In genomic region chr4:165210566-165210965, GRCh38 we compare ENCODE assay signal across 13 cellular contexts. TPM values are rescaled to one million over a fixed set of nuclear protein-coding genes. Genes with fewer than 3 reads are reported as not detected.
DNase-seq lines count a peak whose midpoint lies in the region; ATAC-seq and TF ChIP-seq lines count a peak whose summit lies in the region.
"Had no signal": no experiment of that assay in that cellular context is flagged by ENCODE, and none has a peak within 500 bp of the region (broad histone marks: within the 10 kb centered on the region; RNA-seq: fewer than 3 reads in every experiment).

No MANE protein-coding gene starts in this region.

- H3F3A ChIP-seq in MM.1S (ENCODE audit: insufficient read depth, low read length): peaks cover 5% of the 10 kb centered on the region

- H3K9ac ChIP-seq in MM.1S (ENCODE audit: low read length): no peak overlapping the region

- H3K9me3 Mint-ChIP-seq in activated T-cell treated with anti-CD3 and anti-CD28 coated beads, Interleukin-2, amount 50 U/mL, for 72 hours: peaks cover 0 to 3% of the 10 kb centered on the region in 2 donors
- H3K9me3 Mint-ChIP-seq in chondrocyte (ENCODE audit: low read depth): no peaks in the 10 kb centered on the region
- no peaks in the 10 kb centered on the region for H3K9me3 Mint-ChIP-seq in stimulated activated naive B cell treated with anti-CD40 and anti-IgM and Interleukin-4, amounts not matched to agents 10 μg/mL and 1 μg/mL and 100 μg/mL, for 72 hours

- H3K4me1 ChIP-seq in OCI-LY7 (ENCODE audit: insufficient read depth, low read length, poor library complexity, severe bottlenecking) (peaks cover 57% of the 10 kb centered on the region), MM.1S (ENCODE audit: low read length) (peaks cover 19% of the 10 kb centered on the region)

- no peaks in the 10 kb centered on the region for H3K36me3 ChIP-seq in OCI-LY7 (ENCODE audit: insufficient read depth, low read length)
- H3K36me3 ChIP-seq in MM.1S (replicated peaks; ENCODE audit: insufficient read depth, low read length): no peaks in the 10 kb centered on the region
- H3K36me3 ChIP-seq: left ventricle myocardium inferior, neutrophil had no signal

- H3K27me3 Mint-ChIP-seq in activated T-cell treated with anti-CD3 and anti-CD28 coated beads, Interleukin-2, amount 50 U/mL, for 72 hours (ENCODE audit: low read depth): no peaks in the 10 kb centered on the region
- H3K27me3 Mint-ChIP-seq in chondrocyte (ENCODE audit: low read depth): no peaks in the 10 kb centered on the region
- no peaks in the 10 kb centered on the region for H3K27me3 Mint-ChIP-seq in stimulated activated naive B cell treated with anti-CD40 and anti-IgM and Interleukin-4, amounts not matched to agents 10 μg/mL and 1 μg/mL and 100 μg/mL, for 72 hours

- intact Hi-C loops in OCI-LY7 (cut with micrococcal nuclease; ENCODE audit: unreplicated experiment): no loop called here

- H3K79me2 ChIP-seq in OCI-LY7 (ENCODE audit: insufficient read depth, low read depth, low read length) (peaks cover 47% of the 10 kb centered on the region; the same call in 1 of the 2 replicates), MM.1S (ENCODE audit: low read length) (peaks cover 62% of the 10 kb centered on the region)

- TF ChIP-seq CTCF in OCI-LY7 (conservative IDR thresholded peaks at IDR 0.05; ENCODE audit: low read length) (no peak), chondrocyte (IDR thresholded peaks at IDR 0.05) (no peak), MM.1S (IDR thresholded peaks at IDR 0.05; ENCODE audit: low read length) (no peak)

- peak overlapping the region; percentile 41 to 48 for H3K4me3 Mint-ChIP-seq in activated T-cell treated with anti-CD3 and anti-CD28 coated beads, Interleukin-2, amount 50 U/mL, for 72 hours
- no peak overlapping the region for H3K4me3 Mint-ChIP-seq in chondrocyte (ENCODE audit: unreplicated experiment)
- H3K4me3 Mint-ChIP-seq in stimulated activated naive B cell treated with anti-CD40 and anti-IgM and Interleukin-4, amounts not matched to agents 10 μg/mL and 1 μg/mL and 100 μg/mL, for 72 hours: no peak overlapping the region

- no peak for ATAC-seq in activated T-cell treated with anti-CD3 and anti-CD28 coated beads, Interleukin-2, amount 50 U/mL, for 72 hours (replicated peaks in 1 of 2)
- ATAC-seq in stimulated activated naive B cell treated with anti-CD40 and anti-IgM and Interleukin-4, amounts not matched to agents 10 μg/mL and 1 μg/mL and 100 μg/mL, for 72 hours (replicated peaks): no peak
- ATAC-seq in HG03442 (IDR thresholded peaks at IDR 0.05; ENCODE audit: unreplicated experiment) (no peak), GM21390 (IDR thresholded peaks at IDR 0.05; ENCODE audit: unreplicated experiment) (no peak)

- no peak for DNase-seq in activated T-cell treated with anti-CD3 and anti-CD28 coated beads, Interleukin-2, amount 50 U/mL, for 72 hours
- DNase-seq in activated T-cell treated with anti-CD3 and anti-CD28 coated beads, Interleukin-2, amount 50 U/mL, for 48 hours: no peak
- DNase-seq in OCI-LY7 (ENCODE audit: low spot score) (no peak), chondrocyte (ENCODE audit: low spot score) (no peak), MM.1S (no peak)
- DNase-seq in stimulated activated naive B cell treated with anti-CD40 and anti-IgM and Interleukin-4, amounts not matched to agents 10 μg/mL and 1 μg/mL and 100 μg/mL, for 72 hours: no peak
- DNase-seq: activated CD8-positive, alpha-beta memory T cell treated with anti-CD3 and anti-CD28 coated beads, Interleukin-2, amount 50 U/mL, for 48 hours; left ventricle myocardium inferior; NCI-H2171; stimulated activated CD4-positive, alpha-beta T cell treated with anti-CD3 and anti-CD28 coated beads, Interleukin-4, amount 100 ng/mL, for 24 hours had no signal

- no peaks in the 10 kb centered on the region for H3K27me3 ChIP-seq in MM.1S (replicated peaks; ENCODE audit: insufficient read depth, low read length)
- H3K27me3 ChIP-seq: neutrophil had no signal

- H3K27ac ChIP-seq in OCI-LY7 (ENCODE audit: low read depth, low read length, poor library complexity, severe bottlenecking) (no peak overlapping the region), MM.1S (ENCODE audit: low read length) (no peak overlapping the region)
- H3K27ac ChIP-seq: left ventricle myocardium inferior, neutrophil had no signal

- no peak overlapping the region for H2AFZ ChIP-seq in OCI-LY7 (ENCODE audit: low read length)
- no peak overlapping the region for H2AFZ ChIP-seq in MM.1S (ENCODE audit: low read length)

- peak overlapping the region; percentile 10 for H3K27ac Mint-ChIP-seq in activated T-cell treated with anti-CD3 and anti-CD28 coated beads, Interleukin-2, amount 50 U/mL, for 72 hours
- peak overlapping the region; percentile 11 for H3K27ac Mint-ChIP-seq in chondrocyte (ENCODE audit: unreplicated experiment)
- peak overlapping the region; percentile 60 for H3K27ac Mint-ChIP-seq in stimulated activated naive B cell treated with anti-CD40 and anti-IgM and Interleukin-4, amounts not matched to agents 10 μg/mL and 1 μg/mL and 100 μg/mL, for 72 hours

- no peak overlapping the region for H3K4me3 ChIP-seq in OCI-LY7 (ENCODE audit: low read depth, low read length, poor library complexity, severe bottlenecking)
- H3K4me3 ChIP-seq in MM.1S (ENCODE audit: low read length): no peak overlapping the region
- H3K4me3 ChIP-seq: left ventricle myocardium inferior had no signal

- H3K9me2 ChIP-seq in OCI-LY7 (ENCODE audit: insufficient read depth, low read length) (no peaks in the 10 kb centered on the region), MM.1S (replicated peaks; ENCODE audit: insufficient read depth, low read length) (no peaks in the 10 kb centered on the region)

- peak overlapping the region; percentile 90; the same call in 1 of the 2 replicates for H3K4me2 ChIP-seq in OCI-LY7 (ENCODE audit: low read length)
- H3K4me2 ChIP-seq in MM.1S (ENCODE audit: low read depth, low read length): no peak overlapping the region

- POLR2A ChIA-PET in OCI-LY7 (lab: Charles Lee): no interaction called here

- H4K20me1 ChIP-seq in OCI-LY7 (ENCODE audit: insufficient read depth, low read length) (peaks cover 11% of the 10 kb centered on the region; the same call in 1 of the 2 replicates), MM.1S (ENCODE audit: insufficient read depth, low read length) (no peaks in the 10 kb centered on the region)

- peaks cover 2 to 3% of the 10 kb centered on the region in 2 donors for H3K36me3 Mint-ChIP-seq in activated T-cell treated with anti-CD3 and anti-CD28 coated beads, Interleukin-2, amount 50 U/mL, for 72 hours (ENCODE audit: insufficient read depth in 2 of 2)
- no peaks in the 10 kb centered on the region for H3K36me3 Mint-ChIP-seq in chondrocyte (ENCODE audit: low read depth)
- H3K36me3 Mint-ChIP-seq in stimulated activated naive B cell treated with anti-CD40 and anti-IgM and Interleukin-4, amounts not matched to agents 10 μg/mL and 1 μg/mL and 100 μg/mL, for 72 hours: peaks cover 0 to 2% of the 10 kb centered on the region in 2 donors

- H3K9me3 ChIP-seq in OCI-LY7 (ENCODE audit: low read length) (no peaks in the 10 kb centered on the region), MM.1S (replicated peaks; ENCODE audit: insufficient read depth, low read length) (no peaks in the 10 kb centered on the region)
- H3K9me3 ChIP-seq: left ventricle myocardium inferior, neutrophil had no signal

- no TSS peak for BruUV-seq in OCI-LY7 (replicated peaks; lab: Mats Ljungman, UMichigan)

- CTCF ChIA-PET in OCI-LY7 (lab: Charles Lee; ENCODE audit: unreplicated experiment): no interaction called here

- peaks cover 81% of the 10 kb centered on the region for H3K4me1 Mint-ChIP-seq in activated T-cell treated with anti-CD3 and anti-CD28 coated beads, Interleukin-2, amount 50 U/mL, for 72 hours (ENCODE audit: low read depth)
- peaks cover 46% of the 10 kb centered on the region for H3K4me1 Mint-ChIP-seq in chondrocyte (ENCODE audit: low read depth)
- peaks cover 48 to 69% of the 10 kb centered on the region in 2 donors for H3K4me1 Mint-ChIP-seq in stimulated activated naive B cell treated with anti-CD40 and anti-IgM and Interleukin-4, amounts not matched to agents 10 μg/mL and 1 μg/mL and 100 μg/mL, for 72 hours

RNA-seq across cellular contexts. Expression of gene KLHL2, which starts 3.2 kb away (rescaled TPM):
- 10 to 100 TPM; 39.3 to 41.5 TPM for total RNA-seq in activated T-cell treated with anti-CD3 and anti-CD28 coated beads, Interleukin-2, amount 50 U/mL, for 72 hours
- 21.9 and 27.9 TPM in 2 replicates for total RNA-seq in OCI-LY7 (2014; rRNA removed; shearing (Covaris generic))
- 33.8 and 39.6 TPM in 2 replicates for total RNA-seq in OCI-LY7 (2022)
- 14.3 to 19.3 TPM (median 16.0 TPM) in 3 replicates for total RNA-seq in chondrocyte

Comparison
In these comparisons a context has a peak if more than half of its experiments do, and no peak if none do; other contexts are left out.
1. H3K27ac Mint-ChIP-seq: peak in every context shown above with its lines; median percentile 60 in stimulated activated naive B cell treated with anti-CD40 and anti-IgM and Interleukin-4, amounts not matched to agents 10 μg/mL and 1 μg/mL and 100 μg/mL, for 72 hours; 11 in chondrocyte; 10 in activated T-cell treated with anti-CD3 and anti-CD28 coated beads, Interleukin-2, amount 50 U/mL, for 72 hours.
2. H3K4me3 Mint-ChIP-seq: peak in activated T-cell treated with anti-CD3 and anti-CD28 coated beads, Interleukin-2, amount 50 U/mL, for 72 hours (2 of 2); none in chondrocyte (single experiment) and stimulated activated naive B cell treated with anti-CD40 and anti-IgM and Interleukin-4, amounts not matched to agents 10 μg/mL and 1 μg/mL and 100 μg/mL, for 72 hours (0 of 2).